1 cellular context compared by ENCODE assay signal in the genomic region with DNA sequence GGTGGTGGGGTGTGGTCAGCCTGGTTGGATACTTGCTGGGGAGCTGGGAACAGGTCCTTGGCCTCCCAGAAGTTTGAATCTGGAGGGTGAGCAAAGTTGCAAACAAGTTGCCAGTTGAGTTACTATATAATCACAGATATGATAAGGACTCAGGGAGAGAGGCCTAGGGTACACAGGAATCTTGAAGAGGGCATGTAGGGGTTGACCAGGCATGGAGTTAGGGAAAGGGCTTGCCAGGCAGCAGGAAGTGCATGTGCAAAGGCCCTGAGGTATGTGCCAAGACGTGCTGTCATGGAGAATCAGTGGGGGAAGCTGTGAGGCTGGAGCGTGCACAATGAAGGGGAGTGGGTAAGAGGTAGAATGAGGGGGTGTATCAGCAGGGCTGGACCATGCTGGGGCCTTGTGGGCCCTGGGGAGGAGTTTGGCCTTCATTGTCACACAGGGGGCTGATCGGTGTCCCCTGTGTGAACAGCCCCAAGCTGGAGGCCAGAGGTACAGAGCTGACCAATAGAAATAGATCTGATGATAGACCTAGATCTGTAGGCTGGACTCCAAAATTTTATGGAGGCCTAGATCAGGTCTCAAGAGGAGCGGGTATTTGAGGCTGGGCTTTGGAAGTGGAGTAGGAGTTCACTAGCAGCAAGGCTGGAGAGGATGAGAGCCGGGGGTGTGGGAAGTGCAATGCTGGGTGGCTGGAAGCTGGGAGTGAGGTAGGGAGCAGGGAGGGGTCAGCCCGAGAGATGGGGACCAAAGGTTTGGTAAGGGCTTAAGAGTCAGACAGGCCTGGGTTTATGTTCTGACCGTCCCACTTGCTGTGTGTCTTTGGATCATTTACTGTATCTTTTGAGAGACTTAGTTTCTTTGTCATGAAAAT.
TF ChIP-seq lines count a peak whose summit lies in the region.

No MANE protein-coding gene starts in this region.

TF ChIP-seq in HCT116, 20 proteins besides CTCF, POLR2A, EP300 and RAD21:
- TF ChIP-seq EGR1 (IDR thresholded peaks at IDR 0.05; ENCODE audit: low read depth) (no peak), POLR2AphosphoS5 (IDR thresholded peaks at IDR 0.05; ENCODE audit: low read depth, low read length) (no peak), JUND (IDR thresholded peaks at IDR 0.05) (no peak), ELF1 (IDR thresholded peaks at IDR 0.05; ENCODE audit: borderline replicate concordance, low read depth) (no peak), SP1 (IDR thresholded peaks at IDR 0.05; ENCODE audit: low read depth) (no peak), CBX3 (IDR thresholded peaks at IDR 0.05; ENCODE audit: low read depth) (no peak), SIN3A (IDR thresholded peaks at IDR 0.05; ENCODE audit: low read depth) (no peak), FOSL1 (IDR thresholded peaks at IDR 0.05; ENCODE audit: low read depth) (no peak), ZNF274 (IDR thresholded peaks at IDR 0.05; ENCODE audit: low read depth, low read length) (no peak), TCF7L2 (IDR thresholded peaks at IDR 0.05; ENCODE audit: borderline replicate concordance, extremely low read depth, insufficient read depth, insufficient read length) (no peak), SRF (IDR thresholded peaks at IDR 0.05; ENCODE audit: low read depth) (no peak), EZH2phosphoT487 (IDR thresholded peaks at IDR 0.05; ENCODE audit: borderline replicate concordance) (no peak), ZFX (IDR thresholded peaks at IDR 0.05) (no peak), EZH2 (IDR thresholded peaks at IDR 0.05) (no peak)
- TF ChIP-seq, protein P1, sequence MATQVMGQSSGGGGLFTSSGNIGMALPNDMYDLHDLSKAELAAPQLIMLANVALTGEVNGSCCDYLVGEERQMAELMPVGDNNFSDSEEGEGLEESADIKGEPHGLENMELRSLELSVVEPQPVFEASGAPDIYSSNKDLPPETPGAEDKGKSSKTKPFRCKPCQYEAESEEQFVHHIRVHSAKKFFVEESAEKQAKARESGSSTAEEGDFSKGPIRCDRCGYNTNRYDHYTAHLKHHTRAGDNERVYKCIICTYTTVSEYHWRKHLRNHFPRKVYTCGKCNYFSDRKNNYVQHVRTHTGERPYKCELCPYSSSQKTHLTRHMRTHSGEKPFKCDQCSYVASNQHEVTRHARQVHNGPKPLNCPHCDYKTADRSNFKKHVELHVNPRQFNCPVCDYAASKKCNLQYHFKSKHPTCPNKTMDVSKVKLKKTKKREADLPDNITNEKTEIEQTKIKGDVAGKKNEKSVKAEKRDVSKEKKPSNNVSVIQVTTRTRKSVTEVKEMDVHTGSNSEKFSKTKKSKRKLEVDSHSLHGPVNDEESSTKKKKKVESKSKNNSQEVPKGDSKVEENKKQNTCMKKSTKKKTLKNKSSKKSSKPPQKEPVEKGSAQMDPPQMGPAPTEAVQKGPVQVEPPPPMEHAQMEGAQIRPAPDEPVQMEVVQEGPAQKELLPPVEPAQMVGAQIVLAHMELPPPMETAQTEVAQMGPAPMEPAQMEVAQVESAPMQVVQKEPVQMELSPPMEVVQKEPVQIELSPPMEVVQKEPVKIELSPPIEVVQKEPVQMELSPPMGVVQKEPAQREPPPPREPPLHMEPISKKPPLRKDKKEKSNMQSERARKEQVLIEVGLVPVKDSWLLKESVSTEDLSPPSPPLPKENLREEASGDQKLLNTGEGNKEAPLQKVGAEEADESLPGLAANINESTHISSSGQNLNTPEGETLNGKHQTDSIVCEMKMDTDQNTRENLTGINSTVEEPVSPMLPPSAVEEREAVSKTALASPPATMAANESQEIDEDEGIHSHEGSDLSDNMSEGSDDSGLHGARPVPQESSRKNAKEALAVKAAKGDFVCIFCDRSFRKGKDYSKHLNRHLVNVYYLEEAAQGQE (IDR thresholded peaks at IDR 0.05; ENCODE audit: low read depth), result no peak
- TF ChIP-seq, protein P2, sequence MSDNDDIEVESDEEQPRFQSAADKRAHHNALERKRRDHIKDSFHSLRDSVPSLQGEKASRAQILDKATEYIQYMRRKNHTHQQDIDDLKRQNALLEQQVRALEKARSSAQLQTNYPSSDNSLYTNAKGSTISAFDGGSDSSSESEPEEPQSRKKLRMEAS (IDR thresholded peaks at IDR 0.05), result no peak
TF ChIP-seq in HCT116: peak in this region for 0.
